Comparison of ENCODE assay signal across 2 cellular contexts in genomic region chr4:68907230-68907629, GRCh38.
TF ChIP-seq lines count a peak whose summit lies in the region.

No MANE protein-coding gene starts in this region.

TF ChIP-seq in liver, 16 proteins besides CTCF, POLR2A, EP300 and RAD21:
- no peak for TF ChIP-seq GABPA (IDR thresholded peaks at IDR 0.05 in 1 of 2, conservative IDR thresholded peaks at IDR 0.05 in 1 of 2)
- TF ChIP-seq, protein P1, sequence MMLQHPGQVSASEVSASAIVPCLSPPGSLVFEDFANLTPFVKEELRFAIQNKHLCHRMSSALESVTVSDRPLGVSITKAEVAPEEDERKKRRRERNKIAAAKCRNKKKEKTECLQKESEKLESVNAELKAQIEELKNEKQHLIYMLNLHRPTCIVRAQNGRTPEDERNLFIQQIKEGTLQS (IDR thresholded peaks at IDR 0.05): no peak
- no peak for TF ChIP-seq MAX (IDR thresholded peaks at IDR 0.05)
- TF ChIP-seq SP1 (IDR thresholded peaks at IDR 0.05): no peak

TF ChIP-seq in HepG2, 621 proteins besides CTCF, POLR2A, EP300 and RAD21:
- TF ChIP-seq ZNF747 (CRISPR knock-in tag; IDR thresholded peaks at IDR 0.05; ENCODE audit: borderline replicate concordance) (no peak), ZNF235 (CRISPR knock-in tag; IDR thresholded peaks at IDR 0.05; ENCODE audit: borderline replicate concordance) (no peak), HNRNPLL (IDR thresholded peaks at IDR 0.05; ENCODE audit: low read depth, low read length, poor library complexity, severe bottlenecking) (no peak), ZNF816 (CRISPR knock-in tag; IDR thresholded peaks at IDR 0.05; ENCODE audit: borderline replicate concordance) (no peak), RXRB (CRISPR knock-in tag; IDR thresholded peaks at IDR 0.05; ENCODE audit: borderline replicate concordance) (no peak), CBX2 (IDR thresholded peaks at IDR 0.05; ENCODE audit: low read depth, low read length) (no peak), CBX2 (CRISPR knock-in tag; IDR thresholded peaks at IDR 0.05; ENCODE audit: low read depth) (no peak), ZNF337 (CRISPR knock-in tag; IDR thresholded peaks at IDR 0.05; ENCODE audit: borderline replicate concordance, low read depth) (no peak), DR1 (CRISPR knock-in tag; IDR thresholded peaks at IDR 0.05) (no peak), ZNF720 (CRISPR knock-in tag; IDR thresholded peaks at IDR 0.05) (no peak), ZKSCAN5 (CRISPR knock-in tag; IDR thresholded peaks at IDR 0.05) (no peak), GMEB1 (CRISPR knock-in tag; IDR thresholded peaks at IDR 0.05; ENCODE audit: borderline replicate concordance) (no peak)
- TF ChIP-seq, protein P2, sequence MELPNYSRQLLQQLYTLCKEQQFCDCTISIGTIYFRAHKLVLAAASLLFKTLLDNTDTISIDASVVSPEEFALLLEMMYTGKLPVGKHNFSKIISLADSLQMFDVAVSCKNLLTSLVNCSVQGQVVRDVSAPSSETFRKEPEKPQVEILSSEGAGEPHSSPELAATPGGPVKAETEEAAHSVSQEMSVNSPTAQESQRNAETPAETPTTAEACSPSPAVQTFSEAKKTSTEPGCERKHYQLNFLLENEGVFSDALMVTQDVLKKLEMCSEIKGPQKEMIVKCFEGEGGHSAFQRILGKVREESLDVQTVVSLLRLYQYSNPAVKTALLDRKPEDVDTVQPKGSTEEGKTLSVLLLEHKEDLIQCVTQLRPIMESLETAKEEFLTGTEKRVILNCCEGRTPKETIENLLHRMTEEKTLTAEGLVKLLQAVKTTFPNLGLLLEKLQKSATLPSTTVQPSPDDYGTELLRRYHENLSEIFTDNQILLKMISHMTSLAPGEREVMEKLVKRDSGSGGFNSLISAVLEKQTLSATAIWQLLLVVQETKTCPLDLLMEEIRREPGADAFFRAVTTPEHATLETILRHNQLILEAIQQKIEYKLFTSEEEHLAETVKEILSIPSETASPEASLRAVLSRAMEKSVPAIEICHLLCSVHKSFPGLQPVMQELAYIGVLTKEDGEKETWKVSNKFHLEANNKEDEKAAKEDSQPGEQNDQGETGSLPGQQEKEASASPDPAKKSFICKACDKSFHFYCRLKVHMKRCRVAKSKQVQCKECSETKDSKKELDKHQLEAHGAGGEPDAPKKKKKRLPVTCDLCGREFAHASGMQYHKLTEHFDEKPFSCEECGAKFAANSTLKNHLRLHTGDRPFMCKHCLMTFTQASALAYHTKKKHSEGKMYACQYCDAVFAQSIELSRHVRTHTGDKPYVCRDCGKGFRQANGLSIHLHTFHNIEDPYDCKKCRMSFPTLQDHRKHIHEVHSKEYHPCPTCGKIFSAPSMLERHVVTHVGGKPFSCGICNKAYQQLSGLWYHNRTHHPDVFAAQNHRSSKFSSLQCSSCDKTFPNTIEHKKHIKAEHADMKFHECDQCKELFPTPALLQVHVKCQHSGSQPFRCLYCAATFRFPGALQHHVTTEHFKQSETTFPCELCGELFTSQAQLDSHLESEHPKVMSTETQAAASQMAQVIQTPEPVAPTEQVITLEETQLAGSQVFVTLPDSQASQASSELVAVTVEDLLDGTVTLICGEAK (IDR thresholded peaks at IDR 0.05): no peak
- TF ChIP-seq, protein P2 (CRISPR knock-in tag; IDR thresholded peaks at IDR 0.05): no peak
- TF ChIP-seq, protein P3, sequence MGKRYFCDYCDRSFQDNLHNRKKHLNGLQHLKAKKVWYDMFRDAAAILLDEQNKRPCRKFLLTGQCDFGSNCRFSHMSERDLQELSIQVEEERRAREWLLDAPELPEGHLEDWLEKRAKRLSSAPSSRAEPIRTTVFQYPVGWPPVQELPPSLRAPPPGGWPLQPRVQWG (CRISPR knock-in tag; IDR thresholded peaks at IDR 0.05; ENCODE audit: borderline replicate concordance, low read depth): no peak
